ENCODE assay signal across 15 cellular contexts in the genomic region with DNA sequence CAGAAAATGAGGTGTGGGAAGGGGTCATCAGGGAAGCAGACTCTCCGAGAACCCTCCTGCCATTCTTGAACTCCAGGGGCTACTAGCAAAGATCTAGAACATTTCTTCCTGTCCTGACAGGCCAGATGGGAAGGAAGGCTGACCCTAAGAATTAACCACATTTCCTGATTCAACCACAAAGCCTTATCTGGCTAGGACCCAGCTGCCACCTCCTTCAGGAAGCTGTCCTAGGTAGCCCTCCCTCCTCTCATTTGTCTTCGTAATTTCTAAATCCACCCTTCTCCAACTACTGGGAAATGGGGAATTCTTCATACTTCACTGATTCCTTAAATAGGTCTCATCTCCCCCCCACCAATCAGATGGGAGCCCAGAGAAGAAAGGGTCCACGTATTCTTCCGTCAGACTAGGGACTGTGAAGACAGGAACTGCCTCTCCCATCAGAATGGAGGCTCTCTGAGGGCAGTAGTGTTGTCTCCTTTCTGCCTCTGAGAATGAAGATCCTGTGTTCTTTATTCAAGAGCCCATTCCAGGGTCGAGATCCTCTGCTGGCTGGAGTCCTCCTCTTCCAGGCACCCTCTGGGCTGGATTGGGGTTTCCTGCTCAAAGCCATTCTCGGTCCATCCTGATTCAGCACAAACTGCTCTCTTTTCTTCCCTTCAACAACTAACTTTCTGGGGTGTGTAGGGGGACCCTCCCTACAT. TPM values are rescaled to one million over a fixed set of nuclear protein-coding genes. Genes with fewer than 3 reads are reported as not detected.
A peak's percentile ranks its signal among the peaks of the same experiment; 100 is the strongest.
DNase-seq lines count a peak whose midpoint lies in the region; ATAC-seq, FAIRE-seq and TF ChIP-seq lines count a peak whose summit lies in the region.
"Had no signal": no experiment of that assay in that cellular context is flagged by ENCODE, and none has a peak within 500 bp of the region (broad histone marks: within the 10 kb centered on the region; RNA-seq: fewer than 3 reads in every experiment).

No MANE protein-coding gene starts in this region.

- peaks cover 14% of the 10 kb centered on the region for H3K36me3 Mint-ChIP-seq in endothelial cell (ENCODE audit: low read depth, unreplicated experiment)

- H4K91ac ChIP-seq in trophoblast cell (ENCODE audit: low read depth, low read length): peak overlapping the region; percentile 73

- peaks cover 2% of the 10 kb centered on the region for H3K79me2 ChIP-seq in trophoblast cell (ENCODE audit: control insufficient read depth, insufficient read depth, low read length, poor library complexity)

- FAIRE-seq in RCC 7860 (lab: Jason Lieb, UNC): no peak

- H3K36me3 ChIP-seq in trophoblast cell (ENCODE audit: control insufficient read depth in 1 of 2, insufficient read depth in 2 of 2, low read length in 2 of 2): no peaks in the 10 kb centered on the region

- H3K4me1 Mint-ChIP-seq in endothelial cell (ENCODE audit: unreplicated experiment): peaks cover 56% of the 10 kb centered on the region

- H4K12ac ChIP-seq in trophoblast cell (ENCODE audit: low read depth, low read length): no peak overlapping the region

- no peak overlapping the region for H3K4me2 ChIP-seq in trophoblast cell (ENCODE audit: low read length)
- H3K4me2 ChIP-seq: PC-9 had no signal

- H3K27ac ChIP-seq in trophoblast cell (ENCODE audit: low read depth, low read length): peak overlapping the region; percentile 21
- H3K27ac ChIP-seq: 22Rv1, foreskin keratinocyte, PC-9 had no signal

- no peaks in the 10 kb centered on the region for H3K27me3 ChIP-seq in trophoblast cell (ENCODE audit: insufficient read depth, low read length)

- H3K14ac ChIP-seq in trophoblast cell (ENCODE audit: low read length): peak overlapping the region; percentile 49

- H3K79me1 ChIP-seq in trophoblast cell (ENCODE audit: low read length): peaks cover 20% of the 10 kb centered on the region

- H3K27me3 Mint-ChIP-seq in endothelial cell (ENCODE audit: unreplicated experiment): peaks cover 18% of the 10 kb centered on the region

- no peaks in the 10 kb centered on the region for H3K9me3 Mint-ChIP-seq in endothelial cell (ENCODE audit: unreplicated experiment)
- H3K9me3 Mint-ChIP-seq: HFFc6 had no signal

- peak overlapping the region; percentile 72 for H3K18ac ChIP-seq in trophoblast cell (ENCODE audit: low read length)

- peaks cover 36 to 37% of the 10 kb centered on the region in 2 experiments for H3K4me1 ChIP-seq in trophoblast cell (ENCODE audit: control insufficient read depth in 1 of 2, insufficient read depth in 2 of 2, low read length in 2 of 2)

- H3K4me3 Mint-ChIP-seq in endothelial cell (ENCODE audit: unreplicated experiment): peak overlapping the region; percentile 99

- H3K27ac Mint-ChIP-seq in endothelial cell (ENCODE audit: unreplicated experiment): peak overlapping the region; percentile 67

- peak overlapping the region; percentile 48 for H2BK12ac ChIP-seq in trophoblast cell (ENCODE audit: low read length)

- peak overlapping the region; percentile 57 for H2BK120ac ChIP-seq in trophoblast cell (ENCODE audit: insufficient read depth, low read length, poor library complexity)

- TF ChIP-seq CTCF in endothelial cell (IDR thresholded peaks at IDR 0.05; ENCODE audit: unreplicated experiment): no peak

- no peak overlapping the region for H3K23ac ChIP-seq in trophoblast cell (ENCODE audit: low read length)

- peak overlapping the region; percentile 42 for H4K8ac ChIP-seq in trophoblast cell (ENCODE audit: low read depth, low read length)

- H3K4ac ChIP-seq in trophoblast cell (ENCODE audit: low read depth, low read length): peak overlapping the region; percentile 50

- no peak overlapping the region for H3K9ac ChIP-seq in trophoblast cell (ENCODE audit: low read length)

- ATAC-seq in HG03135 (IDR thresholded peaks at IDR 0.05; ENCODE audit: unreplicated experiment) (no peak), HG02610 (IDR thresholded peaks at IDR 0.05; ENCODE audit: unreplicated experiment) (no peak), GM18907 (IDR thresholded peaks at IDR 0.05; ENCODE audit: unreplicated experiment) (no peak)

- peak; percentile 31 for DNase-seq in DMS53 (lab: John Stamatoyannopoulos, UW)
- DNase-seq in DMS53 treated with DMSO at 0.1 percent for 48 hours (lab: John Stamatoyannopoulos, UW; ENCODE audit: unreplicated experiment): no peak
- peak; percentile 45 for DNase-seq in RCC 7860 (ENCODE audit: low spot score)
- DNase-seq in endothelial cell (ENCODE audit: low spot score): no peak
- DNase-seq in trophoblast cell: no peak
- DNase-seq: activated CD4-positive, CD25-positive, alpha-beta regulatory T cell; DMS79 treated with DMSO at 0.1 percent for 48 hours; HFFc6; NCI-H187 treated with DMSO at 0.1 percent for 48 hours; PC-9 had no signal

- H3K4me3 ChIP-seq in trophoblast cell (ENCODE audit: low read depth, low read length): no peak overlapping the region
- H3K4me3 ChIP-seq: PC-9 had no signal

- no CpG with 5 or more reads among the region's 6 CpGs for WGBS in trophoblast cell (ENCODE audit: extremely low coverage, insufficient coverage, insufficient read length)

- H2AK5ac ChIP-seq in trophoblast cell (ENCODE audit: low read length): peak overlapping the region; percentile 32

- peaks cover 3% of the 10 kb centered on the region for H3K9me3 ChIP-seq in trophoblast cell (ENCODE audit: insufficient read depth, low read depth, low read length)

- no peak overlapping the region for H2AFZ ChIP-seq in trophoblast cell (ENCODE audit: insufficient read depth, low read length, poor library complexity)
- H2AFZ ChIP-seq: PC-9 had no signal

- no peak overlapping the region for H2BK5ac ChIP-seq in trophoblast cell (ENCODE audit: low read depth, low read length, poor library complexity)

RNA-seq across cellular contexts. Expression of a gene that starts 2.1 kb away (rescaled TPM):
- total RNA-seq in endothelial cell (ENCODE audit: unreplicated experiment): 82.0 TPM
- polyA plus RNA-seq in trophoblast cell (2013): 6.9 and 7.4 TPM in 2 replicates

RNA-seq across cellular contexts. Expression of a gene that starts 22.7 kb away (rescaled TPM):
- total RNA-seq in endothelial cell (ENCODE audit: unreplicated experiment): 101 TPM
- polyA plus RNA-seq in trophoblast cell (2013): 23.2 and 23.4 TPM in 2 replicates

RNA-seq across cellular contexts. Expression of a gene that starts 32.7 kb away (rescaled TPM):
- total RNA-seq in endothelial cell (ENCODE audit: unreplicated experiment): 37.1 TPM
- 16.1 and 16.2 TPM in 2 replicates for polyA plus RNA-seq in trophoblast cell (2013)

RNA-seq across cellular contexts. Expression of a gene that starts 38.0 kb away (rescaled TPM):
- not detected for total RNA-seq in endothelial cell (ENCODE audit: unreplicated experiment)
- not detected in 2 replicates for polyA plus RNA-seq in trophoblast cell (2013)
- total RNA-seq: foreskin keratinocyte, PC-9 had no signal
- polyA plus RNA-seq: foreskin keratinocyte had no signal

Comparison
In these comparisons a context has a peak if more than half of its experiments do, and no peak if none do; other contexts are left out.
1. DNase-seq: peak in DMS53 (single experiment) and RCC 7860 (single experiment); none in DMS53 treated with DMSO at 0.1 percent for 48 hours (single experiment), endothelial cell (single experiment) and trophoblast cell (0 of 2).